Comparison of ENCODE assay signal across 11 cellular contexts in the genomic region with DNA sequence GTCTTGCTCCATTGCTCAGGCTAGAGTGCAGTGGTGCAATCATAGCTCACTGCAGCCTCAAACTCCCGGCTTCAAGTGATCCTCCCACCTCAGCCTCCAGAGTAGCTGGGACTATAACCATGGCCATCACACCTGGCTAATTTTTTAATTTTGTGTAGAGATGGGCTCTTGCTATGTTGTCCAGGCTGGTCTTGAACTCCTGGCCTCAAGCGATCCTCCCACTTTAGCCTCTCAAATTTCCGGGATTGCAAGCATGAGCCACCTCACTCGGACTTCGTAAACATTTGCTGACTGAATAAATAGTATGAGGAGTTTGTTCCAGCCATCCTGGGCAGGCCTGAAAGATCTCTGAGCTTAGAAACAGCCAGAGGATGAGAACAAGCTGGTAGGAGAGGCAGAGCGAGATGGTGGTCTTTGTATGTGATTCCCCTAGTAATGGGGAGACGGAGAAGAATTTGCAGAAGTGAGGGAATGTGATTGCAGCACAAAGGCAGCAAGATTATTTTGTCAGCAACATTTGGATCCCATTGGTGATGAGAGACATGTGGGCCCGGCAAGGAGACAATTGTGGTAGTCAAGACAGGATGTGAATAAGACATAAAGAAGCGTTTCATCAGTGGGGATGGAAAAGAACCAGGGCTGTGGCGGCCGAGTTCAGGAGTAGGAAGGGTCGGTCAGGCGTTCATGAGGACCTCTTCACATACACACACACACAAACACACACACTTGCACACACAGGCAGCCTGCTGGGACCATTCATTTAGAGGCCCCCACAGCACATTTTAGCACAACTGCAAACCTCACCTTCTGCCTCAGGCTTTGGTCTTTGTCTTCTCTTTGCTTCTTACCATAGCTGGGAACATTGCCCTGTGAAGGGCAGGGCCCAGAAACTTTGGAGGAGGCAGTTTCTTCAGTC.
A peak's percentile ranks its signal among the peaks of the same experiment; 100 is the strongest.
DNase-seq lines count a peak whose midpoint lies in the region; ATAC-seq and TF ChIP-seq lines count a peak whose summit lies in the region.
"Had no signal": no experiment of that assay in that cellular context is flagged by ENCODE, and none has a peak within 500 bp of the region (broad histone marks: within the 10 kb centered on the region; RNA-seq: fewer than 3 reads in every experiment).

No MANE protein-coding gene starts in this region.

- intact Hi-C loops in ascending aorta (cut with DNase I): no loop called here
- intact Hi-C loops in left cardiac atrium (cut with DNase I): no loop called here
- intact Hi-C loops in posterior vena cava (cut with DNase I): no loop called here

- H3K27me3 ChIP-seq in BLaER1: no peaks in the 10 kb centered on the region
- H3K27me3 ChIP-seq in ascending aorta: no peaks in the 10 kb centered on the region

- H3K4me3 ChIP-seq in BLaER1 (no peak overlapping the region), ascending aorta (no peak overlapping the region)
- H3K4me3 ChIP-seq: PC-9 had no signal

- DNase-seq in ascending aorta (ENCODE audit: low spot score in 2 of 2) (no peak), left cardiac atrium (peak; percentile 60), posterior vena cava (ENCODE audit: low spot score) (peak; percentile 69), RKO (ENCODE audit: low spot score) (no peak), cortex of kidney (lab: John Stamatoyannopoulos, UW) (no peak)
- no peak for DNase-seq in activated CD4-positive, alpha-beta T cell treated with anti-CD3 and anti-CD28 coated beads, Interleukin-2, amount 50 U/mL, for 4 hours
- DNase-seq: DMS 273 treated with DMSO at 0.1 percent for 48 hours, kidney glomerular epithelial cell had no signal

- no peaks in the 10 kb centered on the region for H4K20me1 ChIP-seq in BLaER1

- peak overlapping the region; percentile 67 for H3K4me2 ChIP-seq in BLaER1
- H3K4me2 ChIP-seq: PC-9 had no signal

- peak overlapping the region; percentile 21; the same call in 1 of the 2 replicates for H3K9ac ChIP-seq in BLaER1

- peak overlapping the region; percentile 62 for H3K27ac ChIP-seq in BLaER1
- peak overlapping the region; percentile 35 to 57 for H3K27ac ChIP-seq in ascending aorta
- H3K27ac ChIP-seq: PC-9 had no signal

- H3K9me3 ChIP-seq in BLaER1 (peaks cover 28% of the 10 kb centered on the region), ascending aorta (peaks cover 0 to 14% of the 10 kb centered on the region in 2 donors)

- no peak for TF ChIP-seq CTCF in ascending aorta (IDR thresholded peaks at IDR 0.05)

- H3K4me1 ChIP-seq in BLaER1 (peaks cover 68% of the 10 kb centered on the region), ascending aorta (peaks cover 6 to 31% of the 10 kb centered on the region in 2 donors)

- peak in 1 of 2 donors; percentile 70 for ATAC-seq in left cardiac atrium
- no peak for ATAC-seq in GM21528 (IDR thresholded peaks at IDR 0.05; ENCODE audit: low FRiP score, unreplicated experiment)

- H3K36me3 ChIP-seq in BLaER1: 0 out of 2 replicates have a peak, but pooled peaks cover 4% of the 10 kb centered on the region
- H3K36me3 ChIP-seq in ascending aorta: no peaks in the 10 kb centered on the region

Comparison
In these comparisons a context has a peak if more than half of its experiments do, and no peak if none do; other contexts are left out.
1. DNase-seq: peak in left cardiac atrium (single experiment) and posterior vena cava (single experiment); none in ascending aorta (0 of 2), RKO (single experiment), cortex of kidney (single experiment) and activated CD4-positive, alpha-beta T cell treated with anti-CD3 and anti-CD28 coated beads, Interleukin-2, amount 50 U/mL, for 4 hours (0 of 2).